ENCODE assay signal across 14 cellular contexts in the genomic region with DNA sequence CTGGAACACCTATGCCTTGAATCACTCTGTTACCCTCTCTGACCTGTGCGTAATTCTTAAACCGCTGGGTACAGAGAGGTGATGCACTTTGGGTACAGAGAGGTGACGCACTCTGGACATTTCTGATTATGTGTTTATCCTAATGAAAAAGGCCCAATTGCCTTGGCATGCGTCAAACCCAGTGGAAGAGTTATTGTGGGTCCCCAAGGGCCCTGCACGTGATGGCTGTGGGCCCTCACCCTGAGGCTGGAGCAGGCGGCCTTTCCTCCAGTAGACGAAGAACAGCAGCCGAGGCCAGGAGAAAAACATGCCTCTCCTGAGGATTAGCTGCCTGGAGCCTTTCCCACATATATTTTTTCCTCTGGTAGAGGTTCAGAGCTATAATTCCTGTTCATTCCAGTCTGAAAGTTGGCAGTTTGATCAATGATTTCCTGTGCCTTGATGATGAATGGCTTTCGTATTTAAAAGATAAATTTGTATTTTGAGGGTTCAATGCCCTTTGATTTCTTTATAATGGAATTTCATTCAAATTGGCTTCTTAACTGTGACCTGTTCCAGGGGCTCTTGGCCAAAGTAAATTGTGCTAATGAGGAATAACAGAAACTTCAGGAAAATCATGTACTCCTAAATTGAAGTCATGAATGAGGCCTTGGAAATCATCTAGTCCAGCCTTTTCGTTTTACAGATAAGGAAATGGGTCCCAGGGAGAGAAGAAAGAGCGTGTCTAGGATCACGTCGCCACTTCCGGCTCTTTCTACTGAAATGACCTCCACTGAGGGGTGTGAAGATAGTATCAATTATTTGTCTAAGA. TPM values are rescaled to one million over a fixed set of nuclear protein-coding genes. Genes with fewer than 3 reads are reported as not detected.
DNase-seq lines count a peak whose midpoint lies in the region; TF ChIP-seq lines count a peak whose summit lies in the region.
"Had no signal": no experiment of that assay in that cellular context is flagged by ENCODE, and none has a peak within 500 bp of the region (broad histone marks: within the 10 kb centered on the region; RNA-seq: fewer than 3 reads in every experiment).

No MANE protein-coding gene starts in this region.

- no peaks in the 10 kb centered on the region for H3K4me1 Mint-ChIP-seq in T-helper 2 cell treated with Interferon-gamma antibody and Interleukin-4, amounts not matched to agents 5 μg/mL and 100 μg/mL, for 36 hours (ENCODE audit: low read depth)
- no peaks in the 10 kb centered on the region for H3K4me1 Mint-ChIP-seq in activated naive CD4-positive, alpha-beta T cell treated with anti-CD3 and anti-CD28 coated beads, Interleukin-2, amount 10 ng/mL, durations not matched to agents 7 days and 5 days
- H3K4me1 Mint-ChIP-seq: stimulated activated naive CD8-positive, alpha-beta T cell treated with anti-CD3 and anti-CD28 coated beads, Interleukin-15, amount 100 ng/mL, for 72 hours had no signal

- H3K36me3 ChIP-seq in mesodermal cell (ENCODE audit: control insufficient read depth, insufficient read depth, low read length) (peaks cover 10% of the 10 kb centered on the region), skeletal muscle tissue (ENCODE audit: control insufficient read depth in 3 of 3, insufficient read depth in 3 of 3, low read length in 3 of 3) (peaks cover 0 to 5% (median 4%) of the 10 kb centered on the region in 3 donors), spleen (peaks cover 0 to 10% (median 2%) of the 10 kb centered on the region in 6 donors)

- H3K4me1 ChIP-seq in mesodermal cell (ENCODE audit: control insufficient read depth, insufficient read depth, low read length, poor library complexity, severe bottlenecking) (no peaks in the 10 kb centered on the region), skeletal muscle tissue (ENCODE audit: control insufficient read depth in 3 of 3, insufficient read depth in 3 of 3, low read length in 3 of 3) (peaks cover 3 to 10% (median 8%) of the 10 kb centered on the region in 3 donors), spleen (no peaks in the 10 kb centered on the region)

- H3K27me3 Mint-ChIP-seq in T-helper 2 cell treated with Interferon-gamma antibody and Interleukin-4, amounts not matched to agents 5 μg/mL and 100 μg/mL, for 36 hours (ENCODE audit: low read depth): no peaks in the 10 kb centered on the region
- no peaks in the 10 kb centered on the region for H3K27me3 Mint-ChIP-seq in activated naive CD4-positive, alpha-beta T cell treated with anti-CD3 and anti-CD28 coated beads, Interleukin-2, amount 10 ng/mL, durations not matched to agents 7 days and 5 days
- H3K27me3 Mint-ChIP-seq: activated CD4-positive, alpha-beta memory T cell treated with anti-CD3 and anti-CD28 coated beads for 36 hours; naive thymus-derived CD4-positive, alpha-beta T cell; stimulated activated naive CD8-positive, alpha-beta T cell treated with anti-CD3 and anti-CD28 coated beads, Interleukin-15, amount 100 ng/mL, for 72 hours had no signal

- no peak for TF ChIP-seq POLR2A in spleen (IDR thresholded peaks at IDR 0.05)

- no peak overlapping the region for H3K4me3 ChIP-seq in mesodermal cell (ENCODE audit: extremely low read depth, insufficient read depth, low read length, poor library complexity, severe bottlenecking)
- H3K4me3 ChIP-seq in skeletal muscle tissue (ENCODE audit: low read length in 3 of 3): no peak overlapping the region
- H3K4me3 ChIP-seq in spleen: no peak overlapping the region

- DNase-seq in fibroblast of peridontal ligament (ENCODE audit: extremely low read depth) (peak; percentile 43), spleen (no peak)
- DNase-seq in T-helper 2 cell treated with Interferon-gamma antibody and Interleukin-4, amounts not matched to agents 5 μg/mL and 100 μg/mL, for 36 hours (ENCODE audit: low spot score): no peak
- no peak for DNase-seq in effector CD8-positive, alpha-beta T cell (lab: John Stamatoyannopoulos, UW)
- no peak for DNase-seq in activated naive CD4-positive, alpha-beta T cell treated with anti-CD3 and anti-CD28 coated beads, Interleukin-2, amount 10 ng/mL, durations not matched to agents 7 days and 5 days
- DNase-seq: activated CD4-positive, alpha-beta memory T cell treated with anti-CD3 and anti-CD28 coated beads for 36 hours; Calu3; GDM1; naive thymus-derived CD4-positive, alpha-beta T cell; small intestine; stimulated activated naive CD8-positive, alpha-beta T cell treated with anti-CD3 and anti-CD28 coated beads, Interleukin-15, amount 100 ng/mL, for 72 hours had no signal

- H3K4me3 Mint-ChIP-seq in T-helper 2 cell treated with Interferon-gamma antibody and Interleukin-4, amounts not matched to agents 5 μg/mL and 100 μg/mL, for 36 hours: no peak overlapping the region
- no peak overlapping the region for H3K4me3 Mint-ChIP-seq in activated naive CD4-positive, alpha-beta T cell treated with anti-CD3 and anti-CD28 coated beads, Interleukin-2, amount 10 ng/mL, durations not matched to agents 7 days and 5 days
- H3K4me3 Mint-ChIP-seq: activated CD4-positive, alpha-beta memory T cell treated with anti-CD3 and anti-CD28 coated beads for 36 hours; naive thymus-derived CD4-positive, alpha-beta T cell; stimulated activated naive CD8-positive, alpha-beta T cell treated with anti-CD3 and anti-CD28 coated beads, Interleukin-15, amount 100 ng/mL, for 72 hours had no signal

- H3K9me3 ChIP-seq in mesodermal cell (ENCODE audit: control insufficient read depth, low read length) (no peaks in the 10 kb centered on the region), skeletal muscle tissue (ENCODE audit: control insufficient read depth in 3 of 3, low read length in 3 of 3) (no peaks in the 10 kb centered on the region), spleen (no peaks in the 10 kb centered on the region)

- peak overlapping the region; percentile 53 for H3K27ac ChIP-seq in VCaP
- peak overlapping the region; percentile 69 for H3K27ac ChIP-seq in mesodermal cell (ENCODE audit: low read depth, low read length, severe bottlenecking)
- peak overlapping the region; percentile 68 for H3K27ac ChIP-seq in skeletal muscle tissue (ENCODE audit: low read depth, low read length)
- no peak overlapping the region for H3K27ac ChIP-seq in spleen

- whole genome bisulfite sequencing in mesodermal cell (ENCODE audit: insufficient coverage in 2 of 2), 2 experiments: 88 to 94% methylated on average over 9 to 14 of the region's 14 CpGs
- WGBS in spleen, 5 donors: 72 to 88% (median 85%) methylated on average over 14 of the region's 14 CpGs

- H3K9ac ChIP-seq in skeletal muscle tissue (ENCODE audit: low read depth in 1 of 3, low read length in 3 of 3): no peak overlapping the region

- H3K27ac Mint-ChIP-seq in T-helper 2 cell treated with Interferon-gamma antibody and Interleukin-4, amounts not matched to agents 5 μg/mL and 100 μg/mL, for 36 hours: no peak overlapping the region
- H3K27ac Mint-ChIP-seq in activated naive CD4-positive, alpha-beta T cell treated with anti-CD3 and anti-CD28 coated beads, Interleukin-2, amount 10 ng/mL, durations not matched to agents 7 days and 5 days: no peak overlapping the region
- H3K27ac Mint-ChIP-seq: activated CD4-positive, alpha-beta memory T cell treated with anti-CD3 and anti-CD28 coated beads for 36 hours; naive thymus-derived CD4-positive, alpha-beta T cell; stimulated activated naive CD8-positive, alpha-beta T cell treated with anti-CD3 and anti-CD28 coated beads, Interleukin-15, amount 100 ng/mL, for 72 hours had no signal

- H3K27me3 ChIP-seq in skeletal muscle tissue (ENCODE audit: control insufficient read depth in 3 of 3, insufficient read depth in 3 of 3, low read length in 3 of 3) (no peaks in the 10 kb centered on the region), spleen (replicated peaks in 1 of 7) (no peaks in the 10 kb centered on the region)

- intact Hi-C loops in spleen (cut with DNase I; ENCODE audit: low total_unique reads): no loop called here

- CTCF ChIA-PET in activated naive CD4-positive, alpha-beta T cell treated with anti-CD3 and anti-CD28 coated beads, Interleukin-2, amount 10 ng/mL, durations not matched to agents 7 days and 5 days (lab: Charles Lee): interaction anchor here (1.3 kb wide), 1 partner anchor 25 kb away, joined by 4 read pairs; no protein-coding TSS in a partner anchor

- H3K9me3 Mint-ChIP-seq in T-helper 2 cell treated with Interferon-gamma antibody and Interleukin-4, amounts not matched to agents 5 μg/mL and 100 μg/mL, for 36 hours: no peaks in the 10 kb centered on the region
- no peaks in the 10 kb centered on the region for H3K9me3 Mint-ChIP-seq in activated naive CD4-positive, alpha-beta T cell treated with anti-CD3 and anti-CD28 coated beads, Interleukin-2, amount 10 ng/mL, durations not matched to agents 7 days and 5 days
- H3K9me3 Mint-ChIP-seq: activated CD4-positive, alpha-beta memory T cell treated with anti-CD3 and anti-CD28 coated beads for 36 hours; stimulated activated naive CD8-positive, alpha-beta T cell treated with anti-CD3 and anti-CD28 coated beads, Interleukin-15, amount 100 ng/mL, for 72 hours had no signal

- TF ChIP-seq CTCF in VCaP (conservative IDR thresholded peaks at IDR 0.05) (no peak), spleen (IDR thresholded peaks at IDR 0.05 in 8 of 11, conservative IDR thresholded peaks at IDR 0.05 in 3 of 11) (no peak)

- no peaks in the 10 kb centered on the region for H3K36me3 Mint-ChIP-seq in T-helper 2 cell treated with Interferon-gamma antibody and Interleukin-4, amounts not matched to agents 5 μg/mL and 100 μg/mL, for 36 hours (ENCODE audit: low read depth)
- peaks cover 6% of the 10 kb centered on the region for H3K36me3 Mint-ChIP-seq in activated naive CD4-positive, alpha-beta T cell treated with anti-CD3 and anti-CD28 coated beads, Interleukin-2, amount 10 ng/mL, durations not matched to agents 7 days and 5 days

RNA-seq across cellular contexts. Expression of a gene that starts 22.8 kb away (rescaled TPM):
- 6.6 TPM for polyA plus RNA-seq in mesodermal cell (2013, experiment 1 of 2)
- 6.0 TPM for polyA plus RNA-seq in mesodermal cell (2013, experiment 2 of 2)
- total RNA-seq in skeletal muscle tissue: 1.6 TPM
- 1 to 10 TPM; 2.7 to 7.2 (median 4.4) TPM for total RNA-seq in spleen
- polyA plus RNA-seq in spleen: under 1 TPM; 0.09 to 0.45 (median 0.15) TPM

RNA-seq across cellular contexts. Expression of a gene that starts 51.5 kb away (rescaled TPM):
- 1,816 TPM for polyA plus RNA-seq in mesodermal cell (2013, experiment 1 of 2)
- 1,907 TPM for polyA plus RNA-seq in mesodermal cell (2013, experiment 2 of 2)
- 2,380 TPM for total RNA-seq in skeletal muscle tissue
- 1,000 to 10,000 TPM; 1,469 to 2,475 (median 2,018) TPM for total RNA-seq in spleen
- polyA plus RNA-seq in spleen: over 10,000 TPM in 1 of 3 donors, 1,000 to 10,000 TPM in 2; 6,819 to 10,298 (median 7,837) TPM

Comparison
In these comparisons a context has a peak if more than half of its experiments do, and no peak if none do; other contexts are left out.
1. H3K27ac ChIP-seq: peak in VCaP (single experiment), mesodermal cell (single experiment) and skeletal muscle tissue (single experiment); none in spleen (0 of 8).